ENCODE assay signal across 1 cellular context in genomic region chr1:46310321-46310720, GRCh38.
TF ChIP-seq lines count a peak whose summit lies in the region.

No MANE protein-coding gene starts in this region.

TF ChIP-seq in HepG2, 621 proteins besides CTCF, POLR2A, EP300 and RAD21:
- no peak for TF ChIP-seq PHF20 (CRISPR knock-in tag; IDR thresholded peaks at IDR 0.05)
- TF ChIP-seq, protein P1, sequence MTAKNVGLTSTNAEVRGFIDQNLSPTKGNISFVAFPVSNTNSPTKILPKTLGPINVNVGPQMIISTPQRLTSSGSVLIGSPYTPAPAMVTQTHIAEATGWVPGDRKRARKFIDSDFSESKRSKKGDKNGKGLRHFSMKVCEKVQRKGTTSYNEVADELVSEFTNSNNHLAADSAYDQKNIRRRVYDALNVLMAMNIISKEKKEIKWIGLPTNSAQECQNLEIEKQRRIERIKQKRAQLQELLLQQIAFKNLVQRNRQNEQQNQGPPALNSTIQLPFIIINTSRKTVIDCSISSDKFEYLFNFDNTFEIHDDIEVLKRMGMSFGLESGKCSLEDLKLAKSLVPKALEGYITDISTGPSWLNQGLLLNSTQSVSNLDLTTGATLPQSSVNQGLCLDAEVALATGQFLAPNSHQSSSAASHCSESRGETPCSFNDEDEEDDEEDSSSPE (CRISPR knock-in tag; IDR thresholded peaks at IDR 0.05): no peak
- TF ChIP-seq ZNF121 (CRISPR knock-in tag; IDR thresholded peaks at IDR 0.05): peak; percentile 87
- no peak for TF ChIP-seq EHMT2 (IDR thresholded peaks at IDR 0.05; ENCODE audit: borderline replicate concordance, low read depth, low read length)
- no peak for TF ChIP-seq MXD3 (CRISPR knock-in tag; IDR thresholded peaks at IDR 0.05)
- no peak for TF ChIP-seq ZNF282 (IDR thresholded peaks at IDR 0.05; ENCODE audit: partially characterized antibody)
- no peak for TF ChIP-seq ZNF44 (CRISPR knock-in tag; IDR thresholded peaks at IDR 0.05)
- TF ChIP-seq ZKSCAN5 (CRISPR knock-in tag; IDR thresholded peaks at IDR 0.05): no peak
- TF ChIP-seq IKZF5 (CRISPR knock-in tag; IDR thresholded peaks at IDR 0.05): no peak
- no peak for TF ChIP-seq RFXANK (CRISPR knock-in tag; IDR thresholded peaks at IDR 0.05)
- TF ChIP-seq CEBPB (IDR thresholded peaks at IDR 0.05; ENCODE audit: borderline replicate concordance, low read depth, low read length): peak; percentile 51; the same call in 1 of the 2 replicates
- no peak for TF ChIP-seq MTF1 (CRISPR knock-in tag; IDR thresholded peaks at IDR 0.05)
- TF ChIP-seq ZFP82 (CRISPR knock-in tag; IDR thresholded peaks at IDR 0.05; ENCODE audit: borderline replicate concordance): no peak
- TF ChIP-seq TCF7 (IDR thresholded peaks at IDR 0.05; ENCODE audit: low read depth): no peak
- no peak for TF ChIP-seq ZNF749 (CRISPR knock-in tag; IDR thresholded peaks at IDR 0.05; ENCODE audit: borderline replicate concordance)
- no peak for TF ChIP-seq BCL3 (CRISPR knock-in tag; IDR thresholded peaks at IDR 0.05)
